8 cellular contexts compared by ENCODE assay signal in genomic region chr2:60552851-60553495, GRCh38. TPM values are rescaled to one million over a fixed set of nuclear protein-coding genes. Genes with fewer than 3 reads are reported as not detected.
DNase-seq lines count a peak whose midpoint lies in the region; ATAC-seq, FAIRE-seq and TF ChIP-seq lines count a peak whose summit lies in the region.

No MANE protein-coding gene starts in this region.

- no peak for TF ChIP-seq EP300 in suprapubic skin (IDR thresholded peaks at IDR 0.05)

- H3K27me3 ChIP-seq in suprapubic skin = peaks cover 70% of the 10 kb centered on the region

- peaks cover 38% of the 10 kb centered on the region for H3K4me1 Mint-ChIP-seq in activated CD8-positive, alpha-beta memory T cell treated with anti-CD3 and anti-CD28 coated beads, Interleukin-2, amount 10 ng/mL, durations not matched to agents 7 days and 5 days
- peaks cover 50% of the 10 kb centered on the region for H3K4me1 Mint-ChIP-seq in activated naive CD8-positive, alpha-beta T cell treated with anti-CD3 and anti-CD28 coated beads, Interleukin-2, amount 50 U/mL, for 24 hours

- H3K4me1 ChIP-seq in kidney (ENCODE audit: control insufficient read depth in 1 of 2, insufficient read depth in 1 of 2, low read depth in 1 of 2, low read length in 2 of 2) (peaks cover 2 to 17% of the 10 kb centered on the region in 2 donors), suprapubic skin (peaks cover 83% of the 10 kb centered on the region)

- H3K36me3 ChIP-seq in kidney (ENCODE audit: control insufficient read depth in 1 of 2, insufficient read depth in 2 of 2, low read length in 2 of 2) (no peaks in the 10 kb centered on the region), suprapubic skin (no peaks in the 10 kb centered on the region)

- H3K4me3 ChIP-seq in kidney (ENCODE audit: low read length in 2 of 2) = peak overlapping the region; percentile 24 to 44
- H3K4me3 ChIP-seq in suprapubic skin = peak overlapping the region; percentile 74

- no peaks in the 10 kb centered on the region for H3K9me3 ChIP-seq in kidney (ENCODE audit: control insufficient read depth in 1 of 2, low read length in 2 of 2)
- H3K9me3 ChIP-seq in suprapubic skin = no peaks in the 10 kb centered on the region

- no peak for TF ChIP-seq CTCF in kidney (IDR thresholded peaks at IDR 0.05; ENCODE audit: borderline replicate concordance, extremely low read depth, insufficient read depth)
- no peak for TF ChIP-seq CTCF in suprapubic skin (IDR thresholded peaks at IDR 0.05)

- FAIRE-seq in kidney (lab: Jason Lieb, UNC) = no peak

- no peak overlapping the region for H3K27ac Mint-ChIP-seq in activated CD8-positive, alpha-beta memory T cell treated with anti-CD3 and anti-CD28 coated beads, Interleukin-2, amount 10 ng/mL, durations not matched to agents 7 days and 5 days
- peak overlapping the region; percentile 84 for H3K27ac Mint-ChIP-seq in activated naive CD8-positive, alpha-beta T cell treated with anti-CD3 and anti-CD28 coated beads, Interleukin-2, amount 50 U/mL, for 24 hours

- H3K27ac ChIP-seq in kidney (ENCODE audit: low read depth in 2 of 2, low read length in 2 of 2) (no peak overlapping the region), suprapubic skin (peak overlapping the region; percentile 91)

- no peaks in the 10 kb centered on the region for H3K9me3 Mint-ChIP-seq in activated CD8-positive, alpha-beta memory T cell treated with anti-CD3 and anti-CD28 coated beads, Interleukin-2, amount 10 ng/mL, durations not matched to agents 7 days and 5 days (ENCODE audit: low read depth)
- no peaks in the 10 kb centered on the region for H3K9me3 Mint-ChIP-seq in activated naive CD8-positive, alpha-beta T cell treated with anti-CD3 and anti-CD28 coated beads, Interleukin-2, amount 50 U/mL, for 24 hours

- TF ChIP-seq POLR2A in suprapubic skin (IDR thresholded peaks at IDR 0.05) = no peak

- no peak for DNase-seq in activated CD8-positive, alpha-beta memory T cell treated with anti-CD3 and anti-CD28 coated beads, Interleukin-2, amount 10 ng/mL, durations not matched to agents 7 days and 5 days
- DNase-seq in activated CD8-positive, alpha-beta memory T cell treated with anti-CD3 and anti-CD28 coated beads, Interleukin-2, amount 50 U/mL, for 4 hours = no peak
- DNase-seq in activated naive CD8-positive, alpha-beta T cell treated with anti-CD3 and anti-CD28 coated beads, Interleukin-2, amount 50 U/mL, for 24 hours = no peak
- no peak for DNase-seq in kidney
- no peak for DNase-seq in suprapubic skin (ENCODE audit: low spot score in 2 of 2)
- no peak for DNase-seq in glomerular visceral epithelial cell (ENCODE audit: extremely low spot score)
- DNase-seq in CD1c-positive myeloid dendritic cell (ENCODE audit: extremely low spot score) = no peak

- H3K36me3 Mint-ChIP-seq in activated CD8-positive, alpha-beta memory T cell treated with anti-CD3 and anti-CD28 coated beads, Interleukin-2, amount 10 ng/mL, durations not matched to agents 7 days and 5 days = no peaks in the 10 kb centered on the region
- H3K36me3 Mint-ChIP-seq in activated naive CD8-positive, alpha-beta T cell treated with anti-CD3 and anti-CD28 coated beads, Interleukin-2, amount 50 U/mL, for 24 hours (ENCODE audit: low read depth) = peaks cover 1% of the 10 kb centered on the region

- H3K9ac ChIP-seq in kidney (ENCODE audit: low read length in 2 of 2) = no peak overlapping the region

- H3K27me3 Mint-ChIP-seq in activated CD8-positive, alpha-beta memory T cell treated with anti-CD3 and anti-CD28 coated beads, Interleukin-2, amount 10 ng/mL, durations not matched to agents 7 days and 5 days = peaks cover 87% of the 10 kb centered on the region
- H3K27me3 Mint-ChIP-seq in activated naive CD8-positive, alpha-beta T cell treated with anti-CD3 and anti-CD28 coated beads, Interleukin-2, amount 50 U/mL, for 24 hours = peaks cover 72% of the 10 kb centered on the region

- no peak for ATAC-seq in activated CD8-positive, alpha-beta memory T cell treated with anti-CD3 and anti-CD28 coated beads, Interleukin-2, amount 10 ng/mL, durations not matched to agents 7 days and 5 days
- no peak for ATAC-seq in activated naive CD8-positive, alpha-beta T cell treated with anti-CD3 and anti-CD28 coated beads, Interleukin-2, amount 50 U/mL, for 24 hours
- no peak for ATAC-seq in GM21717 (IDR thresholded peaks at IDR 0.05; ENCODE audit: unreplicated experiment)

- intact Hi-C loops in kidney (cut with DNase I) = no loop called here

- CTCF ChIA-PET in activated CD8-positive, alpha-beta memory T cell treated with anti-CD3 and anti-CD28 coated beads, Interleukin-2, amount 10 ng/mL, durations not matched to agents 7 days and 5 days (lab: Charles Lee) = interaction anchor here (2.2 kb wide), 1 partner anchor 29 kb away, joined by 4 read pairs; no protein-coding TSS in a partner anchor

- under 1% methylated on average over 38 of the region's 38 CpGs for WGBS in suprapubic skin

- peak overlapping the region; percentile 58 for H3K4me3 Mint-ChIP-seq in activated CD8-positive, alpha-beta memory T cell treated with anti-CD3 and anti-CD28 coated beads, Interleukin-2, amount 10 ng/mL, durations not matched to agents 7 days and 5 days
- H3K4me3 Mint-ChIP-seq in activated naive CD8-positive, alpha-beta T cell treated with anti-CD3 and anti-CD28 coated beads, Interleukin-2, amount 50 U/mL, for 24 hours = peak overlapping the region; percentile 81

RNA-seq across cellular contexts. Expression of gene BCL11A, which starts 0.5 kb away (rescaled TPM):
- total RNA-seq in activated CD8-positive, alpha-beta memory T cell treated with anti-CD3 and anti-CD28 coated beads, Interleukin-2, amount 10 ng/mL, durations not matched to agents 7 days and 5 days = not detected
- total RNA-seq in kidney (8.7 TPM), suprapubic skin (100 to 1,000 TPM in 2 of 4 donors, 10 to 100 TPM in 2; 67.1 to 222 (median 113) TPM)
- polyA plus RNA-seq in kidney (ENCODE audit: insufficient read depth, low read depth, low replicate concordance) = 1.4 TPM
